ENCODE assay signal across 19 cellular contexts in genomic region chr2:53867169-53867568, GRCh38.
"Had no signal": no experiment of that assay in that cellular context is flagged by ENCODE, and none has a peak within 500 bp of the region (broad histone marks: within the 10 kb centered on the region; RNA-seq: fewer than 3 reads in every experiment).

No MANE protein-coding gene starts in this region.

- DNase-seq: colonic mucosa; effector CD8-positive, alpha-beta T cell; endodermal cell; foreskin fibroblast; left lung; naive thymus-derived CD4-positive, alpha-beta T cell; stimulated activated CD4-positive, alpha-beta T cell treated with anti-CD3 and anti-CD28 coated beads, Interleukin-2, amount 100 ng/mL, for 24 hours; stimulated activated CD4-positive, alpha-beta T cell treated with anti-CD3 and anti-CD28 coated beads, Interleukin-4, amount 100 ng/mL, for 24 hours; stimulated activated naive CD4-positive, alpha-beta T cell treated with Interleukin-2 at 50 U/mL for 16 hours; stomach; tibial artery; upper lobe of left lung had no signal

- H3K4me1 ChIP-seq: colonic mucosa, gastroesophageal sphincter, left lung, neural progenitor cell, prostate gland, stomach, tibial artery had no signal

- H3K36me3 ChIP-seq: colonic mucosa, prostate gland had no signal

- H3K9me3 ChIP-seq: colonic mucosa, gastroesophageal sphincter, left lung, prostate gland, stomach, tibial artery, upper lobe of left lung had no signal

- H3K4me3 ChIP-seq: colonic mucosa, gastroesophageal sphincter, left lung, lung, neural progenitor cell, prostate gland, stomach, tibial artery, upper lobe of left lung had no signal

- ATAC-seq: esophagus mucosa; gastroesophageal sphincter; left lung; naive thymus-derived CD4-positive, alpha-beta T cell; sciatic nerve; stimulated activated effector memory CD8-positive, alpha-beta T cell treated with anti-CD3 and anti-CD28 coated beads, Interleukin-12 subunit alpha, Interleukin-12 subunit beta, amount 100 ng/mL, for 72 hours had no signal

- H3K27ac ChIP-seq: colonic mucosa, gastroesophageal sphincter, left lung, neural progenitor cell, prostate gland, stomach, tibial artery, upper lobe of left lung had no signal

- H3K27me3 ChIP-seq: colonic mucosa, gastroesophageal sphincter, left lung, neural progenitor cell, stomach, tibial artery, upper lobe of left lung had no signal
